ENCODE assay signal across 14 cellular contexts in the genomic region with DNA sequence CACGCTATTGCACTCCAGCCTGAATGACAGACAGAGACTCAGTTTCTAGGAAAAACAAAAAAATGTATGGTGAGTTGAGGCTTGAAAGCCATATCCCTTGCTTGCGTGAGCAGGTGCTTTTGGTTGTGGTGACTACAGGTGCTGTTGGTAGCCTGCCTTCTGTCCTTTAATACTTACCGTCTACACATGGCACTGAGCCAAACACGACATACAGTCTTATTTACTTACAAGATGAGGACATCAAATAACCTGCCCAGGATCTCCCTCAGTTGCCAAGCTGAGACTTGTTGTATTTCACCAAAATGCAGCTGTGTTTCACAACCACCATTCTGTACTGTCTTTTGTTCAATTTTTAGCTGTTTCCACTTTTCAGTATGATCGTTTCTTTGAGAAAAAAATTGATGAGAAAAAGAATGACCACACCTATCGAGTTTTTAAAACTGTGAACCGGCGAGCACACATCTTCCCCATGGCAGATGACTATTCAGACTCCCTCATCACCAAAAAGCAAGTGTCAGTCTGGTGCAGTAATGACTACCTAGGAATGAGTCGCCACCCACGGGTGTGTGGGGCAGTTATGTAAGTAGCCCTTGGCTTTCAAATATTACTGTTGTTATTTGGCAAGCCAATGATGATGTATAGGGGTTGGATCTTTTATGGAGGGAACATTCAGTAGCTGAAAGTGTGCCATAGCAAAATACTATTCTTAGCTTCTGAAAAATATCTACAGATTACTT. TPM values are rescaled to one million over a fixed set of nuclear protein-coding genes. Genes with fewer than 3 reads are reported as not detected.
DNase-seq lines count a peak whose midpoint lies in the region; ATAC-seq and TF ChIP-seq lines count a peak whose summit lies in the region.
"Had no signal": no experiment of that assay in that cellular context is flagged by ENCODE, and none has a peak within 500 bp of the region (broad histone marks: within the 10 kb centered on the region; RNA-seq: fewer than 3 reads in every experiment).

No MANE protein-coding gene starts in this region.

- no peak overlapping the region for H3K4me3 Mint-ChIP-seq in activated CD8-positive, alpha-beta T cell treated with anti-CD3 and anti-CD28 coated beads, Interleukin-2, amount 10 ng/mL, durations not matched to agents 7 days and 5 days

- H3K27me3 ChIP-seq in prostate gland (replicated peaks; ENCODE audit: insufficient read depth) (no peaks in the 10 kb centered on the region), neuronal stem cell (ENCODE audit: control insufficient read depth in 3 of 3, insufficient read depth in 3 of 3, low read depth in 1 of 3, low read length in 3 of 3) (no peaks in the 10 kb centered on the region)
- H3K27me3 ChIP-seq: breast epithelium, tibial nerve had no signal

- H3K18ac ChIP-seq in neuronal stem cell (ENCODE audit: low read length), result no peak overlapping the region

- H4K91ac ChIP-seq in neuronal stem cell (ENCODE audit: low read depth, low read length, poor library complexity), result no peak overlapping the region

- H2AFZ ChIP-seq in neuronal stem cell (ENCODE audit: low read length), result no peak overlapping the region
- H2AFZ ChIP-seq: PC-9 had no signal

- ATAC-seq in activated CD8-positive, alpha-beta T cell treated with anti-CD3 and anti-CD28 coated beads, Interleukin-2, amount 10 ng/mL, durations not matched to agents 7 days and 5 days, result no peak
- ATAC-seq in HG02588 (IDR thresholded peaks at IDR 0.05; ENCODE audit: unreplicated experiment), result no peak

- H3K79me1 ChIP-seq in neuronal stem cell (ENCODE audit: low read depth, low read length), result peaks cover 2% of the 10 kb centered on the region

- H4K8ac ChIP-seq in neuronal stem cell (ENCODE audit: low read depth, low read length), result no peak overlapping the region

- H2BK5ac ChIP-seq in neuronal stem cell (ENCODE audit: low read length), result no peak overlapping the region

- CTCF ChIA-PET in activated CD8-positive, alpha-beta T cell treated with anti-CD3 and anti-CD28 coated beads, Interleukin-2, amount 10 ng/mL, durations not matched to agents 7 days and 5 days (lab: Charles Lee), result interaction anchor here (1.0 to 4.5 kb wide), 3 partner anchors 16 to 27 kb away, joined by 4 to 32 read pairs (median 5); no protein-coding TSS in a partner anchor

- peaks cover 0 to 29% of the 10 kb centered on the region in 2 donors for H3K36me3 ChIP-seq in prostate gland
- peaks cover 52 to 97% of the 10 kb centered on the region in 2 donors for H3K36me3 ChIP-seq in neuronal stem cell (replicated peaks in 1 of 2; ENCODE audit: control insufficient read depth in 2 of 2, insufficient read depth in 2 of 2, low read length in 2 of 2)

- no peak overlapping the region for H3K23ac ChIP-seq in neuronal stem cell (ENCODE audit: low read depth, low read length, poor library complexity)

- H3K4ac ChIP-seq in neuronal stem cell (ENCODE audit: low read length), result no peak overlapping the region

- H3K4me1 ChIP-seq in prostate gland (replicated peaks) (no peaks in the 10 kb centered on the region), neuronal stem cell (ENCODE audit: control insufficient read depth in 2 of 2, insufficient read depth in 1 of 2, low read depth in 1 of 2, low read length in 2 of 2) (no peaks in the 10 kb centered on the region)
- H3K4me1 ChIP-seq: breast epithelium had no signal

- H3K27me3 Mint-ChIP-seq in activated CD8-positive, alpha-beta T cell treated with anti-CD3 and anti-CD28 coated beads, Interleukin-2, amount 10 ng/mL, durations not matched to agents 7 days and 5 days (ENCODE audit: low read depth), result no peaks in the 10 kb centered on the region

- POLR2A ChIA-PET in activated CD8-positive, alpha-beta T cell treated with anti-CD3 and anti-CD28 coated beads, Interleukin-2, amount 10 ng/mL, durations not matched to agents 7 days and 5 days (lab: Charles Lee), result no interaction called here

- H2BK12ac ChIP-seq in neuronal stem cell (ENCODE audit: low read length), result no peak overlapping the region

- H2BK120ac ChIP-seq in neuronal stem cell (ENCODE audit: low read depth, low read length), result no peak overlapping the region

- H3K27ac Mint-ChIP-seq in activated CD8-positive, alpha-beta T cell treated with anti-CD3 and anti-CD28 coated beads, Interleukin-2, amount 10 ng/mL, durations not matched to agents 7 days and 5 days, result peak overlapping the region; percentile 28

- no peak overlapping the region for H2AK5ac ChIP-seq in neuronal stem cell (ENCODE audit: low read depth, low read length)

- H3K36me3 Mint-ChIP-seq in activated CD8-positive, alpha-beta T cell treated with anti-CD3 and anti-CD28 coated beads, Interleukin-2, amount 10 ng/mL, durations not matched to agents 7 days and 5 days (ENCODE audit: low read depth), result peaks cover 86% of the 10 kb centered on the region

- no peak overlapping the region for H3K14ac ChIP-seq in neuronal stem cell (ENCODE audit: low read length)

- H3K9ac ChIP-seq in neuronal stem cell (ENCODE audit: low read depth, low read length, poor library complexity), result no peak overlapping the region

- H3K4me3 ChIP-seq in prostate gland, result no peak overlapping the region
- no peak overlapping the region for H3K4me3 ChIP-seq in neuronal stem cell (ENCODE audit: low read length in 2 of 2)
- H3K4me3 ChIP-seq: breast epithelium, PC-9, tibial nerve had no signal

- peak; percentile 32 for DNase-seq in NK-92 treated with Interleukin-12 subunit alpha and Interleukin-12 subunit beta, amount 100 ng/mL, for 24 hours (lab: John Stamatoyannopoulos, UW)
- no peak for DNase-seq in NK-92 (lab: John Stamatoyannopoulos, UW; ENCODE audit: unreplicated experiment)
- DNase-seq in NCI-H146 (lab: John Stamatoyannopoulos, UW), result peak; percentile 91
- DNase-seq in activated CD8-positive, alpha-beta T cell treated with anti-CD3 and anti-CD28 coated beads, Interleukin-2, amount 10 ng/mL, durations not matched to agents 7 days and 5 days, result no peak
- peak; percentile 97 for DNase-seq in prostate gland (ENCODE audit: low spot score)
- DNase-seq in NCI-H1930 (lab: John Stamatoyannopoulos, UW), result no peak
- no peak for DNase-seq in neuronal stem cell (ENCODE audit: low spot score)
- DNase-seq: ACHN; activated CD4-positive, alpha-beta T cell treated with anti-CD3 and anti-CD28 coated beads, Interleukin-2, amount 50 U/mL, for 48 hours; glutamatergic neuron; PC-9 had no signal

- H3K9me3 Mint-ChIP-seq in activated CD8-positive, alpha-beta T cell treated with anti-CD3 and anti-CD28 coated beads, Interleukin-2, amount 10 ng/mL, durations not matched to agents 7 days and 5 days (ENCODE audit: insufficient read depth), result no peaks in the 10 kb centered on the region

- intact Hi-C loops in prostate gland (cut with DNase I), result no loop called here

- peak overlapping the region; percentile 56 to 74 for H3K27ac ChIP-seq in prostate gland
- H3K27ac ChIP-seq in neuronal stem cell (replicated peaks; ENCODE audit: low read length), result no peak overlapping the region
- H3K27ac ChIP-seq: PC-9, tibial nerve had no signal

- H3K4me1 Mint-ChIP-seq in activated CD8-positive, alpha-beta T cell treated with anti-CD3 and anti-CD28 coated beads, Interleukin-2, amount 10 ng/mL, durations not matched to agents 7 days and 5 days (ENCODE audit: low read depth), result peaks cover 49% of the 10 kb centered on the region

- no peak overlapping the region for H3K4me2 ChIP-seq in neuronal stem cell (ENCODE audit: insufficient read depth, low read length, poor library complexity, severe bottlenecking)
- H3K4me2 ChIP-seq: PC-9 had no signal

- WGBS in prostate gland, result 43% methylated on average over 10 of the region's 10 CpGs
- WGBS in neuronal stem cell (ENCODE audit: extremely low coverage in 2 of 2, insufficient read length in 2 of 2, insufficient replicate concordance in 1 of 2), 2 donors, result no CpG with 5 or more reads among the region's 10 CpGs

- H2BK15ac ChIP-seq in neuronal stem cell (ENCODE audit: low read length), result no peak overlapping the region

- no peak for TF ChIP-seq CTCF in prostate gland (IDR thresholded peaks at IDR 0.05)

- H3K9me3 ChIP-seq in prostate gland, result no peaks in the 10 kb centered on the region
- H3K9me3 ChIP-seq in neuronal stem cell (replicated peaks in 1 of 2; ENCODE audit: control insufficient read depth in 2 of 2, insufficient read depth in 1 of 2, low read depth in 1 of 2, low read length in 2 of 2), result no peaks in the 10 kb centered on the region
- H3K9me3 ChIP-seq: breast epithelium, tibial nerve had no signal

- no peak for TF ChIP-seq POLR2A in prostate gland (IDR thresholded peaks at IDR 0.05)

RNA-seq across cellular contexts. Expression of a gene that starts 6.5 kb away (rescaled TPM):
- 10 to 100 TPM; 57.7 to 60.8 TPM for total RNA-seq in activated CD8-positive, alpha-beta T cell treated with anti-CD3 and anti-CD28 coated beads, Interleukin-2, amount 10 ng/mL, durations not matched to agents 7 days and 5 days
- 10 to 100 TPM; 39.8 to 58.8 TPM for total RNA-seq in prostate gland
- 37.3 TPM for polyA plus RNA-seq in neuronal stem cell (2013, experiment 1 of 2)
- 36.5 TPM for polyA plus RNA-seq in neuronal stem cell (2013, experiment 2 of 2)

RNA-seq across cellular contexts. Expression of a gene that starts 20.9 kb away (rescaled TPM):
- total RNA-seq in activated CD8-positive, alpha-beta T cell treated with anti-CD3 and anti-CD28 coated beads, Interleukin-2, amount 10 ng/mL, durations not matched to agents 7 days and 5 days, result under 1 TPM; 0.52 to 0.79 TPM
- total RNA-seq in prostate gland, result under 1 TPM in 1 of 2 donors, not detected in 1; 0.17 TPM
- polyA plus RNA-seq in neuronal stem cell (2013, experiment 1 of 2), result 0.04 TPM
- polyA plus RNA-seq in neuronal stem cell (2013, experiment 2 of 2), result 0.10 TPM

RNA-seq across cellular contexts. Expression of a gene that starts 34.5 kb away (rescaled TPM):
- total RNA-seq in activated CD8-positive, alpha-beta T cell treated with anti-CD3 and anti-CD28 coated beads, Interleukin-2, amount 10 ng/mL, durations not matched to agents 7 days and 5 days, result 100 to 1,000 TPM; 154 to 162 TPM
- total RNA-seq in prostate gland, result 10 to 100 TPM; 60.9 to 65.5 TPM
- polyA plus RNA-seq in neuronal stem cell (2013, experiment 1 of 2), result 21.7 TPM
- 20.9 TPM for polyA plus RNA-seq in neuronal stem cell (2013, experiment 2 of 2)

RNA-seq across cellular contexts. Expression of a gene that starts 41.1 kb away (rescaled TPM):
- 10 to 100 TPM; 90.7 to 91.9 TPM for total RNA-seq in activated CD8-positive, alpha-beta T cell treated with anti-CD3 and anti-CD28 coated beads, Interleukin-2, amount 10 ng/mL, durations not matched to agents 7 days and 5 days
- total RNA-seq in prostate gland, result 10 to 100 TPM; 22.4 to 33.2 TPM
- polyA plus RNA-seq in neuronal stem cell (2013, experiment 1 of 2), result 3.5 TPM
- 3.7 TPM for polyA plus RNA-seq in neuronal stem cell (2013, experiment 2 of 2)

RNA-seq across cellular contexts. Expression of a gene that starts 50.3 kb away (rescaled TPM):
- total RNA-seq in activated CD8-positive, alpha-beta T cell treated with anti-CD3 and anti-CD28 coated beads, Interleukin-2, amount 10 ng/mL, durations not matched to agents 7 days and 5 days, result 10 to 100 TPM; 31.7 to 32.3 TPM
- 1 to 10 TPM; 2.5 to 5.3 TPM for total RNA-seq in prostate gland
- polyA plus RNA-seq in neuronal stem cell (2013, experiment 1 of 2), result 18.0 TPM
- polyA plus RNA-seq in neuronal stem cell (2013, experiment 2 of 2), result 17.8 TPM

Comparison
In these comparisons a context has a peak if more than half of its experiments do, and no peak if none do; other contexts are left out.
1. DNase-seq: peak in NK-92 treated with Interleukin-12 subunit alpha and Interleukin-12 subunit beta, amount 100 ng/mL, for 24 hours (single experiment), NCI-H146 (single experiment) and prostate gland (single experiment); none in NK-92 (single experiment), activated CD8-positive, alpha-beta T cell treated with anti-CD3 and anti-CD28 coated beads, Interleukin-2, amount 10 ng/mL, durations not matched to agents 7 days and 5 days (single experiment), NCI-H1930 (0 of 2) and neuronal stem cell (single experiment).